Comparison of ENCODE assay signal across 9 cellular contexts in genomic region chr15:23648920-23649515, GRCh38. TPM values are rescaled to one million over a fixed set of nuclear protein-coding genes. Genes with fewer than 3 reads are reported as not detected.
A peak's percentile ranks its signal among the peaks of the same experiment; 100 is the strongest.
DNase-seq lines count a peak whose midpoint lies in the region; ATAC-seq, FAIRE-seq and TF ChIP-seq lines count a peak whose summit lies in the region.
"Had no signal": no experiment of that assay in that cellular context is flagged by ENCODE, and none has a peak within 500 bp of the region (broad histone marks: within the 10 kb centered on the region; RNA-seq: fewer than 3 reads in every experiment).

No MANE protein-coding gene starts in this region.

- TF ChIP-seq EP300 in A549 (IDR thresholded peaks at IDR 0.05): no peak

- H3K4me3 ChIP-seq in A549 (no peak overlapping the region), left ventricle myocardium inferior (no peak overlapping the region)

- TF ChIP-seq CTCF in A549 (IDR thresholded peaks at IDR 0.05) (peak; percentile 24; the same call in 2 of the 3 replicates), GM10266 (IDR thresholded peaks at IDR 0.05; ENCODE audit: control insufficient read depth, insufficient read depth, low read depth, missing control alignments) (peak; percentile 32), left ventricle myocardium inferior (IDR thresholded peaks at IDR 0.05; ENCODE audit: borderline replicate concordance) (peak; percentile 66)

- TF ChIP-seq RAD21 in A549 (conservative IDR thresholded peaks at IDR 0.05 in 1 of 2, IDR thresholded peaks at IDR 0.05 in 1 of 2): 0 out of 5 replicates have a peak, but pooled peaks have one; percentile 11 to 37

- FAIRE-seq in A549 (lab: Jason Lieb, UNC): no peak

- WGBS in A549 (ENCODE audit: missing lambda C conversion rate): 1% methylated on average over 6 of the region's 6 CpGs

- no peaks in the 10 kb centered on the region for H3K36me3 ChIP-seq in left ventricle myocardium inferior

- no peaks in the 10 kb centered on the region for H3K9me3 ChIP-seq in A549
- H3K9me3 ChIP-seq in left ventricle myocardium inferior (replicated peaks): no peaks in the 10 kb centered on the region

- intact Hi-C loops in left ventricle myocardium inferior (cut with micrococcal nuclease): loop anchor here (10.0 kb wide), 1 partner anchor 226 kb away; no protein-coding TSS in a partner anchor

- peaks cover 80% of the 10 kb centered on the region for H3K27me3 ChIP-seq in left ventricle myocardium inferior (ENCODE audit: low read depth)

- TF ChIP-seq POLR2A in A549 (IDR thresholded peaks at IDR 0.05; ENCODE audit: low read length): no peak

- H3K27ac ChIP-seq in A549 (no peak overlapping the region), left ventricle myocardium inferior (replicated peaks) (no peak overlapping the region)

- H3K4me1 ChIP-seq in A549: no peaks in the 10 kb centered on the region
- H3K4me1 ChIP-seq in left ventricle myocardium inferior: no peaks in the 10 kb centered on the region

- ATAC-seq in A549 (peak; percentile 59 to 84; a peak in 4 of 6 replicates), HG02763 (IDR thresholded peaks at IDR 0.05; ENCODE audit: unreplicated experiment) (no peak), HG03460 (IDR thresholded peaks at IDR 0.05; ENCODE audit: unreplicated experiment) (no peak)

- CTCF ChIA-PET in A549 (lab: Yijun Ruan, JAX): no interaction called here

- POLR2A ChIA-PET in A549 (lab: Yijun Ruan, JAX): no interaction called here

- in situ Hi-C loops in SK-MEL-5 (cut with HindIII; ENCODE audit: low pct_unique_long_range_greater_than_20kb, low sequenced_read_pairs): no loop called here

- H3K4me2 ChIP-seq in A549: no peak overlapping the region

- DNase-seq in A549 (ENCODE audit: low read depth in 1 of 2, low spot score in 1 of 2): peak; percentile 4 to 18
- DNase-seq in GM10266 (ENCODE audit: extremely low spot score): no peak
- peak; percentile 62 for DNase-seq in SK-MEL-5 (ENCODE audit: low read depth, low spot score)
- DNase-seq in left ventricle myocardium inferior: no peak
- peak; percentile 9 for DNase-seq in stimulated activated CD8-positive, alpha-beta memory T cell treated with anti-CD3 and anti-CD28 coated beads, Interleukin-7, amount 100 ng/mL, for 24 hours (ENCODE audit: low read depth)
- no peak for DNase-seq in SIG-M5 treated with dmso at 0.1 percent for 504 hours (lab: John Stamatoyannopoulos, UW; ENCODE audit: unreplicated experiment)
- DNase-seq: activated naive CD8-positive, alpha-beta T cell treated with anti-CD3 and anti-CD28 coated beads, Interleukin-2, amount 10 ng/mL, durations not matched to agents 7 days and 5 days had no signal

TF ChIP-seq in A549, 52 proteins besides CTCF, POLR2A, EP300 and RAD21:
- no peak for TF ChIP-seq HES2 (IDR thresholded peaks at IDR 0.05)
- no peak for TF ChIP-seq TP53 (CRISPR knock-in tag; IDR thresholded peaks at IDR 0.05)
- TF ChIP-seq CBX8 (IDR thresholded peaks at IDR 0.05): no peak
- TF ChIP-seq SMC3 (IDR thresholded peaks at IDR 0.05): peak; percentile 15; the same call in 1 of the 3 replicates
- no peak for TF ChIP-seq JUNB (IDR thresholded peaks at IDR 0.05)
- no peak for TF ChIP-seq NPAS2 (CRISPR knock-in tag; IDR thresholded peaks at IDR 0.05; ENCODE audit: borderline replicate concordance)
- no peak for TF ChIP-seq CBX2 (IDR thresholded peaks at IDR 0.05; ENCODE audit: borderline replicate concordance, low read depth)
- no peak for TF ChIP-seq HOXB13 (CRISPR knock-in tag; IDR thresholded peaks at IDR 0.05; ENCODE audit: low read depth)

RNA-seq across cellular contexts. Expression of gene MAGEL2, which starts 1.4 kb away (rescaled TPM):
- polyA plus RNA-seq in A549 (2011; rRNA removed): 0.04 TPM in 1 of 2 replicates, not detected in the other
- 0.01 and 0.06 TPM in 2 replicates for polyA plus RNA-seq in A549 (2012; cell fraction: cytosol; rRNA removed)
- polyA plus RNA-seq in A549 (2012; cell fraction: nucleus; rRNA removed): 0.11 and 0.12 TPM in 2 replicates
- polyA plus RNA-seq in A549 (2017; fragmentation: RNase III; extraction: RNeasy Plus Mini Kit Qiagen cat#74134 plus additional on column Dnase treatment): not detected in 3 replicates
- polyA minus RNA-seq in A549 (2011; rRNA and poly(A)+ RNA removed): 0.04 TPM in 1 of 2 replicates, not detected in the other
- 0.88 and 0.95 TPM in 2 replicates for total RNA-seq in SK-MEL-5 (2014; rRNA removed; shearing (Covaris generic))
- polyA plus RNA-seq in SK-MEL-5 (2015; cell fraction: cytosol; rRNA removed): 5.2 and 6.4 TPM in 2 replicates
- polyA plus RNA-seq in SK-MEL-5 (2015; cell fraction: nucleus; rRNA removed): 1.9 and 4.1 TPM in 2 replicates
- total RNA-seq in left ventricle myocardium inferior: not detected
- total RNA-seq: activated naive CD8-positive, alpha-beta T cell treated with anti-CD3 and anti-CD28 coated beads, Interleukin-2, amount 10 ng/mL, durations not matched to agents 7 days and 5 days had no signal

RNA-seq across cellular contexts. Expression of gene NDN, which starts 38.1 kb away (rescaled TPM):
- polyA plus RNA-seq in A549 (2011; rRNA removed) (0.53 and 0.67 TPM in 2 replicates), A549 (2017; fragmentation: RNase III; extraction: RNeasy Plus Mini Kit Qiagen cat#74134 plus additional on column Dnase treatment) (0.07 to 0.12 TPM (median 0.08 TPM) in 3 replicates)
- 0.81 and 0.96 TPM in 2 replicates for polyA plus RNA-seq in A549 (2012; cell fraction: cytosol; rRNA removed)
- polyA plus RNA-seq in A549 (2012; cell fraction: nucleus; rRNA removed): 0.89 and 1.1 TPM in 2 replicates
- polyA minus RNA-seq in A549 (2011; rRNA and poly(A)+ RNA removed): not detected in 2 replicates
- 29.9 and 39.3 TPM in 2 replicates for total RNA-seq in SK-MEL-5 (2014; rRNA removed; shearing (Covaris generic))
- polyA plus RNA-seq in SK-MEL-5 (2015; cell fraction: cytosol; rRNA removed): 45.0 and 45.4 TPM in 2 replicates
- 5.0 and 7.5 TPM in 2 replicates for polyA plus RNA-seq in SK-MEL-5 (2015; cell fraction: nucleus; rRNA removed)
- total RNA-seq in left ventricle myocardium inferior: 35.2 TPM

Comparison
In these comparisons a context has a peak if more than half of its experiments do, and no peak if none do; other contexts are left out.
1. ATAC-seq: peak in A549 (2 of 2); none in HG02763 (single experiment) and HG03460 (single experiment).
2. DNase-seq: peak in A549 (2 of 2), SK-MEL-5 (single experiment) and stimulated activated CD8-positive, alpha-beta memory T cell treated with anti-CD3 and anti-CD28 coated beads, Interleukin-7, amount 100 ng/mL, for 24 hours (single experiment); none in GM10266 (single experiment), left ventricle myocardium inferior (single experiment) and SIG-M5 treated with dmso at 0.1 percent for 504 hours (single experiment).
3. Peak in every context shown above with its lines, with median percentiles within 50 percentile points of each other: CTCF ChIP-seq.